ENCODE assay signal across 9 cellular contexts in the genomic region with DNA sequence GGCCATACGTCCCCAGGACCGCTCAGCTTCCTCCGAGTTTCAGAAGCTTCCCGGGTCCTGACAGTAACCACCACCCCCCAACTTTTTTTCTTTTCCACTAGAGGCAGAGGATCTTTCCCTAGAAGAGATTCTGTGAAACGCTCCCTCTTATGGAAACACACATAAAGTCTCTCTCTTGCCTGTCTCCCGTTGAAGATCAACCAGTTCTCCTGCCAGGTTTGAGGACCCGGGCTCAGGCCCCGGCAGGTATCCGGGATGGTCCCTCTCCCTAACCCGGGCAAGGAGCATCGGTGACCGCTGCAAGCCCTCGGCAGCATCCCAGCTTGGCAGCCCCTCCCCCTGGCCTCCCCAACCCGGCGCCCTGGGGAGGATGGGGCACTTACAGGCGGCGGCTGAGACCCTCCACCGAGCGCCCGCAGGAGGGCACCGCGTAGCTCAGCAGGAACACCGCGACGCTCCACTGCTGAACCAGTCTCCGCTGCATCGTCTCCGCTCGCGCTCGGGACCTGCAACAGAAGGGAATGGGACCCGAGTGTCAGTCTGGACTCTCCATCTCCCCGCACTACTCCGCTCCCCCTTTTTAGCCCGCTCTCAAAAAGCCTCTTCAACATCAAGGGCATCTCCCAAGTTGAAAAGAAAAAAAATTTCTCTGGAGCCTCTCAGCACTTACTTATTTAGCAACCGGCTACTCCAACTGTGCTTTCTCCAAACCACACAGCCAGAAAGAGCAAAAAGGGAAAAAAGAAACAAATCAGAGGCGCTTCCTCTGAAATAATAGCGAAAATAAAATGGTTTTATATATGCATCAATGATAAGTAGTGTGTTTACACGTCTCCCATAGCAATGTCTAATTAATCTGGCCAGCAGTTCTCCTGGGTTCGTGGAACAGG. TPM values are rescaled to one million over a fixed set of nuclear protein-coding genes. Genes with fewer than 3 reads are reported as not detected.
A peak's percentile ranks its signal among the peaks of the same experiment; 100 is the strongest.
DNase-seq lines count a peak whose midpoint lies in the region; ATAC-seq, FAIRE-seq and TF ChIP-seq lines count a peak whose summit lies in the region.
"Had no signal": no experiment of that assay in that cellular context is flagged by ENCODE, and none has a peak within 500 bp of the region (broad histone marks: within the 10 kb centered on the region; RNA-seq: fewer than 3 reads in every experiment).

No MANE protein-coding gene starts in this region.

- BruUV-seq in K562 (replicated peaks; lab: Mats Ljungman, UMichigan): TSS peak; percentile 65

- H3K27ac ChIP-seq in K562 (ENCODE audit: extremely low read depth, low read depth, low read length): peak overlapping the region; percentile 59; the same call in 2 of the 3 replicates
- peak overlapping the region in 6 of 8 donors; percentile 44 to 65 (median 56) for H3K27ac ChIP-seq in spleen

- CTCF ChIA-PET in K562 (lab: Yijun Ruan, JAX; ENCODE audit: low intra/inter-chr PET ratio): interaction anchor here (0.5 to 1.4 kb wide), 3 partner anchors 203 to 237 kb away, joined by 3 to 5 read pairs (median 3); no protein-coding TSS in a partner anchor

- H4K20me1 ChIP-seq in K562 (replicated peaks; ENCODE audit: control insufficient read depth, insufficient read depth, low read length): no peaks in the 10 kb centered on the region

- ATAC-seq in K562: no peak
- ATAC-seq in GM21528 (IDR thresholded peaks at IDR 0.05; ENCODE audit: low FRiP score, unreplicated experiment): no peak

- 82% methylated on average over 24 of the region's 40 CpGs for WGBS in K562 (ENCODE audit: insufficient coverage, low coverage, missing lambda C conversion rate)
- WGBS in spleen, 5 donors: 2 to 6% (median 3%) methylated on average over 28 to 40 of the region's 40 CpGs

- intact Hi-C loops in K562 (cut with micrococcal nuclease) (no loop called here), spleen (cut with DNase I; ENCODE audit: low total_unique reads) (no loop called here)

- peak overlapping the region; percentile 91 for H2AFZ ChIP-seq in K562 (ENCODE audit: low read depth, low read length)

- peak overlapping the region; percentile 93 for H3K4me2 ChIP-seq in K562 (ENCODE audit: insufficient read depth, low read length)

- TF ChIP-seq POLR2A in K562 (conservative IDR thresholded peaks at IDR 0.05) (no peak), spleen (IDR thresholded peaks at IDR 0.05) (no peak)

- POLR2A ChIA-PET in K562 (lab: Yijun Ruan, JAX): interaction anchor here (1.1 kb wide), 1 partner anchor 190 kb away, joined by 5 read pairs; no protein-coding TSS in a partner anchor

- TF ChIP-seq EP300 in K562 (IDR thresholded peaks at IDR 0.05; ENCODE audit: low read length): no peak

- no peak for FAIRE-seq in K562 (lab: Jason Lieb, UNC)

- TF ChIP-seq CTCF in K562 (IDR thresholded peaks at IDR 0.05 in 2 of 3, conservative IDR thresholded peaks at IDR 0.05 in 1 of 3; ENCODE audit: insufficient read depth in 2 of 3, low read depth in 1 of 3, low read length in 3 of 3) (no peak; a peak in 1 of 6 replicates), spleen (IDR thresholded peaks at IDR 0.05 in 8 of 11, conservative IDR thresholded peaks at IDR 0.05 in 3 of 11) (no peak)

- H3K9me3 ChIP-seq in MG63 (no peaks in the 10 kb centered on the region), K562 (replicated peaks; ENCODE audit: control insufficient read depth, insufficient read depth, low read depth, low read length) (no peaks in the 10 kb centered on the region), spleen (no peaks in the 10 kb centered on the region)

- H3K79me2 ChIP-seq in K562 (ENCODE audit: control insufficient read depth, insufficient read depth, low read length): no peaks in the 10 kb centered on the region

- H3K4me3 ChIP-seq in MG63: peak overlapping the region; percentile 52
- peak overlapping the region; percentile 50 for H3K4me3 ChIP-seq in K562
- H3K4me3 ChIP-seq in spleen: peak overlapping the region; percentile 21 to 70 (median 42)

- in situ Hi-C loops in K562 (cut with MboI): no loop called here

- TF ChIP-seq RAD21 in K562 (CRISPR knock-in tag; conservative IDR thresholded peaks at IDR 0.05 in 1 of 2, IDR thresholded peaks at IDR 0.05 in 1 of 2): no peak

- no peaks in the 10 kb centered on the region for H3K9me1 ChIP-seq in K562 (ENCODE audit: control insufficient read depth, insufficient read depth, low read length)

- H3K27me3 ChIP-seq in MG63 (peaks cover 15% of the 10 kb centered on the region), K562 (ENCODE audit: control insufficient read depth in 2 of 2, insufficient read depth in 2 of 2, low read length in 2 of 2) (peaks cover 0 to 3% of the 10 kb centered on the region in 2 experiments; a peak in 1 of 5 replicates), spleen (replicated peaks in 1 of 7) (peaks cover 0 to 96% (median 74%) of the 10 kb centered on the region in 7 donors)

- peak; percentile 49 for DNase-seq in DMS79 (lab: John Stamatoyannopoulos, UW)
- DNase-seq in MG63: no peak
- no peak for DNase-seq in K562 (ENCODE audit: extremely low read depth in 1 of 4, low spot score in 3 of 4)
- DNase-seq in inferior parietal cortex (ENCODE audit: extremely low spot score): peak; percentile 10
- peak; percentile 74 for DNase-seq in spleen
- DNase-seq in OCI-M1 (lab: John Stamatoyannopoulos, UW): no peak
- DNase-seq in NCI-H2029 treated with DMSO at 0.1 percent for 48 hours (lab: John Stamatoyannopoulos, UW): no peak

- H3K36me3 ChIP-seq in MG63: no peaks in the 10 kb centered on the region
- H3K36me3 ChIP-seq in K562 (ENCODE audit: control insufficient read depth, insufficient read depth, low read length): no peaks in the 10 kb centered on the region
- H3K36me3 ChIP-seq in spleen: no peaks in the 10 kb centered on the region

- peak overlapping the region; percentile 64 to 91 for H3K9ac ChIP-seq in K562 (ENCODE audit: insufficient read depth in 1 of 2, low read depth in 2 of 2, low read length in 2 of 2)

- H3K4me1 ChIP-seq in K562 (replicated peaks in 1 of 2; ENCODE audit: control insufficient read depth in 2 of 2, insufficient read depth in 2 of 2, low read length in 2 of 2) (peaks cover 0 to 16% of the 10 kb centered on the region in 2 experiments; a peak in 3 of 5 replicates), spleen (peaks cover 6 to 37% (median 26%) of the 10 kb centered on the region in 6 donors)

TF ChIP-seq in K562, 482 proteins besides CTCF, POLR2A, EP300 and RAD21:
- TF ChIP-seq NRF1 (conservative IDR thresholded peaks at IDR 0.05 in 1 of 2, IDR thresholded peaks at IDR 0.05 in 1 of 2): no peak
- TF ChIP-seq RFX1 (IDR thresholded peaks at IDR 0.05): peak; percentile 31; the same call in 1 of the 2 replicates
- TF ChIP-seq TBP (optimal IDR thresholded peaks at IDR 0.05; ENCODE audit: low read depth, low read length): no peak

RNA-seq across cellular contexts. Expression of gene PTHLH, which starts 3.3 kb away (rescaled TPM):
- not detected in 2 replicates for total RNA-seq in MG63 (2014; rRNA removed; shearing (Covaris generic); ENCODE audit: low replicate concordance)
- 2.9 and 3.2 TPM in 2 replicates for total RNA-seq in K562 (2011; cell fraction: chromatin; rRNA removed; ENCODE audit: low replicate concordance)
- total RNA-seq in K562 (2011; cell fraction: nucleolus; rRNA removed): 1.6 and 4.0 TPM in 2 replicates
- total RNA-seq in K562 (2011; cell fraction: nucleoplasm; rRNA removed): 2.7 and 3.4 TPM in 2 replicates
- total RNA-seq in K562 (2014; rRNA removed): 0.91 and 1.2 TPM in 2 replicates
- 0.40 and 0.54 TPM in 2 replicates for total RNA-seq in K562 (2014; rRNA removed; fragmentation: Illumina TruSeq; extraction: Trizol)
- total RNA-seq in K562 (2015; rRNA removed; fragmentation: Illumina TruSeq; extraction: Trizol): 0.23 and 0.51 TPM in 2 replicates
- 0.78 and 0.98 TPM in 2 replicates for total RNA-seq in K562 (2021)
- 1.1 and 2.5 TPM in 2 replicates for polyA plus RNA-seq in K562 (2011; rRNA removed)
- polyA plus RNA-seq in K562 (2011; cell fraction: cytosol; rRNA removed): 1.7 and 5.0 TPM in 2 replicates
- 1.7 and 2.2 TPM in 2 replicates for polyA plus RNA-seq in K562 (2011; cell fraction: nucleus; rRNA removed)
- polyA plus RNA-seq in K562 (2012): 1.2 and 1.4 TPM in 2 replicates
- 0.68 and 0.85 TPM in 2 replicates for polyA plus RNA-seq in K562 (2014; fragmentation: Illumina TruSeq; extraction: Trizol)
- polyA plus RNA-seq in K562 (2014; fragmentation: Nextera tagmentation; extraction: Ambion mirVana): under 1 TPM; 0.14 TPM
- 0.74 and 1.2 TPM in 2 replicates for polyA plus RNA-seq in K562 (2014; rRNA removed)
- polyA minus RNA-seq in K562 (2011; rRNA and poly(A)+ RNA removed): 0.60 and 2.7 TPM in 2 replicates
- polyA minus RNA-seq in K562 (2011; cell fraction: cytosol; rRNA and poly(A)+ RNA removed): not detected in 2 replicates
- 2.0 and 2.6 TPM in 2 replicates for polyA minus RNA-seq in K562 (2011; cell fraction: nucleus; rRNA and poly(A)+ RNA removed)
- total RNA-seq in spleen: 1 to 10 TPM in 6 of 7 donors, not detected in 1; 1.0 to 3.2 (median 2.4) TPM
- under 1 TPM; 0.30 to 0.45 (median 0.33) TPM for polyA plus RNA-seq in spleen
- total RNA-seq: T-helper 1 cell treated with Interleukin-12 subunit alpha and Interleukin-12 subunit beta and Interleukin-4 antibody, amounts not matched to agents 30 ng/mL and 1 ng/mL, for 36 hours had no signal

Comparison
In these comparisons a context has a peak if more than half of its experiments do, and no peak if none do; other contexts are left out.
1. DNase-seq: peak in DMS79 (single experiment), inferior parietal cortex (single experiment) and spleen (single experiment); none in MG63 (single experiment), K562 (0 of 4), OCI-M1 (single experiment) and NCI-H2029 treated with DMSO at 0.1 percent for 48 hours (single experiment).
2. Peak in every context shown above with its lines, with median percentiles within 50 percentile points of each other: H3K4me3 ChIP-seq.